In the genomic region with DNA sequence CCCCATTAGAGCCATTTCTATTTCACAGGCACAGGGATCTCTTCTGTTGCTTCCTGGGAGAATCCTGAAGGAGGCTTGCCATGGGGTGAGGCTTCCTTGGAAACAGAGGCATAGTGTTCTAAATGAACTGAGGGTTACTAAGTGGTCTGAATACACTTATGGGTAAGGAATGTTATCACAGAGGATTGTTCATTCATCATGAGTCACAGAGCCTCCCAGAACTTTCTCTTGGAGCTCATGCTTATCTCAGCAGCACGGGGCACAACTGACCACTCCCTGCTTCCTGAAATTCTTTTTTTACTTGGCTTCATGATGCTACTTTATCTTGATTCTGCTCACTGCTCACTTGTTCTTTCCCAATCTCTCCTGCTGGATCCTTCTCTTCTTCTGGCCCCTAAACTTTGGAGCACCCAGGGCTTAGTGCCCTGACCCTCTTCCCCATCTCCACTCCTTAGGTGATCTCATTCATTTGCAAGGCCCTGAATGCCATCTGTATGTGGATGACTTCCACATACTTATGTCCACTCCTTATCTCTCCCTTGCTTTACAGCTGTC, we compare ENCODE assay signal across 9 cellular contexts. TPM values are rescaled to one million over a fixed set of nuclear protein-coding genes. Genes with fewer than 3 reads are reported as not detected.
DNase-seq lines count a peak whose midpoint lies in the region; FAIRE-seq and TF ChIP-seq lines count a peak whose summit lies in the region.
"Had no signal": no experiment of that assay in that cellular context is flagged by ENCODE, and none has a peak within 500 bp of the region (broad histone marks: within the 10 kb centered on the region; RNA-seq: fewer than 3 reads in every experiment).

No MANE protein-coding gene starts in this region.

- H4K8ac ChIP-seq in H9 (replicated peaks; ENCODE audit: insufficient read length, low read depth, low read length) = no peak overlapping the region

- peak overlapping the region; percentile 31 for H3K27ac ChIP-seq in HUES48 (ENCODE audit: low read depth, low read length)
- peak overlapping the region; percentile 17 for H3K27ac ChIP-seq in layer of hippocampus (ENCODE audit: low read depth, low read length)
- peak overlapping the region; percentile 53 for H3K27ac ChIP-seq in vagina
- H3K27ac ChIP-seq in H9 (ENCODE audit: insufficient read length, low read depth, low read length) = no peak overlapping the region

- H2BK15ac ChIP-seq in H9 (ENCODE audit: low read depth, low read length) = no peak overlapping the region

- H3K14ac ChIP-seq in H9 (ENCODE audit: insufficient read depth, low read length) = no peak overlapping the region

- H3K4me1 ChIP-seq in HUES48 (ENCODE audit: control insufficient read depth, insufficient read depth, low read length) (peaks cover 3% of the 10 kb centered on the region; the same call in 1 of the 2 replicates), vagina (peaks cover 21% of the 10 kb centered on the region), H9 (ENCODE audit: insufficient read depth, low read length) (peaks cover under 1% of the 10 kb centered on the region; the same call in 1 of the 2 replicates)

- H3K23ac ChIP-seq in H9 (ENCODE audit: insufficient read length, low read depth, low read length) = no peak overlapping the region

- TF ChIP-seq CTCF in bronchial epithelial cell (IDR thresholded peaks at IDR 0.05; ENCODE audit: insufficient read depth, low read length, severe bottlenecking) (no peak), vagina (IDR thresholded peaks at IDR 0.05) (no peak), H9 (conservative IDR thresholded peaks at IDR 0.05) (no peak)

- no peak overlapping the region for H3K18ac ChIP-seq in H9 (ENCODE audit: insufficient read length, low read depth, low read length)

- no peak overlapping the region for H3K9ac ChIP-seq in HUES48 (ENCODE audit: low read depth, low read length)
- no peak overlapping the region for H3K9ac ChIP-seq in H9 (ENCODE audit: extremely low read depth, insufficient read length, low read length)

- intact Hi-C loops in vagina (cut with DNase I) = loop anchor here (10.0 kb wide), 1 partner anchor 59 kb away; a partner anchor contains a TSS

- no peak overlapping the region for H4K5ac ChIP-seq in H9 (ENCODE audit: insufficient read length, low read depth, low read length)

- no peak overlapping the region for H3K4me2 ChIP-seq in H9 (ENCODE audit: insufficient read depth, insufficient read length, low read length)

- no peak overlapping the region for H3K27ac Mint-ChIP-seq in H9

- no peak overlapping the region for H2BK5ac ChIP-seq in H9 (ENCODE audit: insufficient read length, low read length)

- DNase-seq in bronchial epithelial cell (ENCODE audit: low read depth) (peak; percentile 99), vagina (ENCODE audit: extremely low spot score in 2 of 2) (no peak), H9 (no peak), cerebellar cortex (ENCODE audit: low spot score) (no peak)
- DNase-seq in stimulated activated naive CD4-positive, alpha-beta T cell (lab: John Stamatoyannopoulos, UW) = no peak

- H3K4me3 Mint-ChIP-seq in H9 = no peak overlapping the region

- H3K9me3 Mint-ChIP-seq in H9 = no peaks in the 10 kb centered on the region

- no peaks in the 10 kb centered on the region for H3K27me3 Mint-ChIP-seq in H9 (ENCODE audit: low read depth)

- H4K91ac ChIP-seq in H9 (ENCODE audit: insufficient read length, low read depth, low read length) = no peak overlapping the region

- no peaks in the 10 kb centered on the region for H3K23me2 ChIP-seq in H9 (ENCODE audit: insufficient read length, low read depth, low read length, poor library complexity, severe bottlenecking)

- no peaks in the 10 kb centered on the region; a peak in 2 of 7 replicates for H3K36me3 Mint-ChIP-seq in H9 (ENCODE audit: insufficient read depth in 1 of 3, low read depth in 3 of 3)

- no peak overlapping the region for H2BK20ac ChIP-seq in H9 (ENCODE audit: low read depth, low read length, poor library complexity, severe bottlenecking)

- H3K27me3 ChIP-seq in HUES48 (ENCODE audit: control insufficient read depth, insufficient read depth, low read length) = no peaks in the 10 kb centered on the region
- no peaks in the 10 kb centered on the region for H3K27me3 ChIP-seq in bronchial epithelial cell (ENCODE audit: control insufficient read depth, insufficient read depth, low read length)
- H3K27me3 ChIP-seq in layer of hippocampus (ENCODE audit: control insufficient read depth, insufficient read depth, low read length) = no peaks in the 10 kb centered on the region
- no peaks in the 10 kb centered on the region for H3K27me3 ChIP-seq in vagina
- no peaks in the 10 kb centered on the region for H3K27me3 ChIP-seq in H9 (ENCODE audit: insufficient read depth, low read length)

- H3K9me3 ChIP-seq in HUES48 (ENCODE audit: control insufficient read depth, insufficient read depth, low read length) (no peaks in the 10 kb centered on the region), vagina (no peaks in the 10 kb centered on the region), H9 (ENCODE audit: control insufficient read depth, low read depth, low read length) (no peaks in the 10 kb centered on the region)

- H2BK120ac ChIP-seq in H9 (ENCODE audit: low read depth, low read length, poor library complexity, severe bottlenecking) = no peak overlapping the region

- peaks cover 20% of the 10 kb centered on the region for H3K79me1 ChIP-seq in H9 (ENCODE audit: insufficient read depth, low read depth, low read length, poor library complexity, severe bottlenecking)

- no peak overlapping the region for H3T11ph ChIP-seq in H9 (ENCODE audit: low read length)

- H3K4ac ChIP-seq in H9 (ENCODE audit: low read depth, low read length) = no peak overlapping the region

- no peaks in the 10 kb centered on the region for H4K20me1 ChIP-seq in H9 (ENCODE audit: control insufficient read depth, insufficient read depth, insufficient read length)

- no peaks in the 10 kb centered on the region; the same call in 1 of the 2 replicates for H3K79me2 ChIP-seq in H9 (ENCODE audit: insufficient read depth, low read length)

- H2AFZ ChIP-seq in H9 (ENCODE audit: low read length) = no peak overlapping the region

- H2BK12ac ChIP-seq in H9 (ENCODE audit: insufficient read length, low read depth, low read length) = no peak overlapping the region

- no peak overlapping the region for H3K56ac ChIP-seq in H9 (ENCODE audit: insufficient read length, low read depth, low read length)

- H3K36me3 ChIP-seq in HUES48 (ENCODE audit: control insufficient read depth, insufficient read depth, low read length) (no peaks in the 10 kb centered on the region), bronchial epithelial cell (ENCODE audit: control insufficient read depth, insufficient read depth, low read length) (no peaks in the 10 kb centered on the region), vagina (no peaks in the 10 kb centered on the region)

- peaks cover 11% of the 10 kb centered on the region in 2 experiments for H3K4me1 Mint-ChIP-seq in H9

- no peak overlapping the region for H2AK5ac ChIP-seq in H9 (ENCODE audit: insufficient read length, low read length)

- WGBS in H9 (ENCODE audit: extremely low coverage, insufficient read length, low lambda C conversion rate) = no CpG with 5 or more reads among the region's 1 CpG

- no peak for TF ChIP-seq POLR2A in vagina (IDR thresholded peaks at IDR 0.05)

- FAIRE-seq in bronchial epithelial cell (lab: Jason Lieb, UNC) = no peak
- FAIRE-seq: GM18507 had no signal

- H3K4me3 ChIP-seq in HUES48 (ENCODE audit: low read depth, low read length) = no peak overlapping the region
- no peak overlapping the region for H3K4me3 ChIP-seq in bronchial epithelial cell (ENCODE audit: low read depth, low read length)
- no peak overlapping the region for H3K4me3 ChIP-seq in vagina
- H3K4me3 ChIP-seq: skin epidermis had no signal

RNA-seq across cellular contexts. Expression of a gene that starts 57.9 kb away (rescaled TPM):
- total RNA-seq in bronchial epithelial cell (23.2 and 23.3 TPM in 2 replicates), vagina (48.4 TPM), H9 (2021) (24.3 TPM in 2 replicates)
